Comparison of ENCODE assay signal across 19 cellular contexts in genomic region chr16:49498241-49499017, GRCh38.
DNase-seq lines count a peak whose midpoint lies in the region; ATAC-seq, FAIRE-seq and TF ChIP-seq lines count a peak whose summit lies in the region.
"Had no signal": no experiment of that assay in that cellular context is flagged by ENCODE, and none has a peak within 500 bp of the region (broad histone marks: within the 10 kb centered on the region; RNA-seq: fewer than 3 reads in every experiment).

No MANE protein-coding gene starts in this region.

- no peak overlapping the region for H2BK120ac ChIP-seq in mesendoderm (ENCODE audit: low read depth, low read length)

- no peak overlapping the region for H2AK5ac ChIP-seq in mesendoderm (ENCODE audit: low read length)

- no peak for TF ChIP-seq POLR2A in GM12892 (IDR thresholded peaks at IDR 0.05; ENCODE audit: low read depth, low read length)

- no peaks in the 10 kb centered on the region for H3K27me3 ChIP-seq in mesendoderm (ENCODE audit: insufficient read depth, low read length, poor library complexity)
- H3K27me3 ChIP-seq: heart right ventricle had no signal

- no peak overlapping the region for H4K5ac ChIP-seq in mesendoderm (ENCODE audit: low read length)

- no peak overlapping the region for H3K23ac ChIP-seq in mesendoderm (ENCODE audit: low read length)

- WGBS in mesendoderm (ENCODE audit: extremely low coverage, insufficient coverage, low lambda C conversion rate): no CpG with 5 or more reads among the region's 11 CpGs

- peaks cover 3% of the 10 kb centered on the region for H3K4me1 ChIP-seq in mesendoderm (ENCODE audit: control insufficient read depth, low read depth, low read length)
- H3K4me1 ChIP-seq: heart right ventricle had no signal

- DNase-seq in Ammon's horn (ENCODE audit: low spot score): peak; percentile 65
- DNase-seq in GM12892 (ENCODE audit: insufficient read length): no peak
- peak; percentile 96 to 98 for DNase-seq in NCI-H524 (lab: John Stamatoyannopoulos, UW)
- no peak for DNase-seq in mesendoderm
- DNase-seq in stimulated activated CD4-positive, alpha-beta T cell treated with anti-CD3 and anti-CD28 coated beads, Interleukin-1b, Interleukin-23, amount 100 ng/mL, for 48 hours: no peak
- DNase-seq: activated CD4-positive, alpha-beta T cell treated with anti-CD3 and anti-CD28 coated beads, Interleukin-2, amount 50 U/mL, for 48 hours; activated naive CD8-positive, alpha-beta T cell treated with anti-CD3 and anti-CD28 coated beads, Interleukin-2, amount 50 U/mL, for 24 hours; effector CD8-positive, alpha-beta T cell; erythroblast; HCEC 1CT; heart right ventricle; mammary epithelial cell; NCI-H1048; SHP77; T1000 had no signal

- H3K27ac ChIP-seq in mesendoderm (ENCODE audit: low read depth, low read length): no peak overlapping the region
- H3K27ac ChIP-seq: heart right ventricle had no signal

- H3K79me1 ChIP-seq in mesendoderm (ENCODE audit: low read length): no peaks in the 10 kb centered on the region

- no peak overlapping the region for H4K8ac ChIP-seq in mesendoderm (ENCODE audit: low read depth, low read length)

- no peak overlapping the region for H3K27ac Mint-ChIP-seq in activated T-helper 17 cell treated with anti-CD3 and anti-CD28 coated beads, Interleukin-2, amount 50 U/mL, for 72 hours
- H3K27ac Mint-ChIP-seq: activated naive CD8-positive, alpha-beta T cell treated with anti-CD3 and anti-CD28 coated beads, Interleukin-2, amount 50 U/mL, for 24 hours had no signal

- H3K4me1 Mint-ChIP-seq in activated T-helper 17 cell treated with anti-CD3 and anti-CD28 coated beads, Interleukin-2, amount 50 U/mL, for 72 hours: peaks cover 2% of the 10 kb centered on the region

- no peak overlapping the region for H2BK5ac ChIP-seq in mesendoderm (ENCODE audit: low read length)

- no peak overlapping the region for H3K4me2 ChIP-seq in mesendoderm (ENCODE audit: low read length)

- no peak for ATAC-seq in activated T-helper 17 cell treated with anti-CD3 and anti-CD28 coated beads, Interleukin-2, amount 50 U/mL, for 72 hours (replicated peaks)
- no peak for ATAC-seq in HG02763 (IDR thresholded peaks at IDR 0.05; ENCODE audit: unreplicated experiment)
- ATAC-seq in HG03520 (IDR thresholded peaks at IDR 0.05; ENCODE audit: unreplicated experiment): no peak
- ATAC-seq: activated naive CD8-positive, alpha-beta T cell treated with anti-CD3 and anti-CD28 coated beads, Interleukin-2, amount 50 U/mL, for 24 hours; heart right ventricle had no signal

- H3K4me3 ChIP-seq in mesendoderm (ENCODE audit: low read length): no peak overlapping the region
- H3K4me3 ChIP-seq: heart right ventricle had no signal

- no peak overlapping the region for H2BK15ac ChIP-seq in mesendoderm (replicated peaks; ENCODE audit: low read depth)

- no peaks in the 10 kb centered on the region for H3K9me3 Mint-ChIP-seq in activated T-helper 17 cell treated with anti-CD3 and anti-CD28 coated beads, Interleukin-2, amount 50 U/mL, for 72 hours
- H3K9me3 Mint-ChIP-seq: activated naive CD8-positive, alpha-beta T cell treated with anti-CD3 and anti-CD28 coated beads, Interleukin-2, amount 50 U/mL, for 24 hours had no signal

- no peak overlapping the region for H3K18ac ChIP-seq in mesendoderm (ENCODE audit: low read length)

- no peak overlapping the region for H3K9ac ChIP-seq in mesendoderm (ENCODE audit: low read length)

- H3K36me3 ChIP-seq in mesendoderm (ENCODE audit: control insufficient read depth, insufficient read depth, low read length): no peaks in the 10 kb centered on the region
- H3K36me3 ChIP-seq: heart right ventricle had no signal

- peak overlapping the region; percentile 62 for H3K56ac ChIP-seq in mesendoderm (ENCODE audit: low read length)

- FAIRE-seq in GM12892 (lab: Jason Lieb, UNC): peak; percentile 17
- FAIRE-seq: D721Med had no signal

- H3K79me2 ChIP-seq in mesendoderm (ENCODE audit: control insufficient read depth, insufficient read depth, low read length): no peaks in the 10 kb centered on the region

- no peaks in the 10 kb centered on the region for H3K36me3 Mint-ChIP-seq in activated T-helper 17 cell treated with anti-CD3 and anti-CD28 coated beads, Interleukin-2, amount 50 U/mL, for 72 hours (ENCODE audit: low read depth)

- H3K27me3 Mint-ChIP-seq in activated T-helper 17 cell treated with anti-CD3 and anti-CD28 coated beads, Interleukin-2, amount 50 U/mL, for 72 hours: peaks cover 7% of the 10 kb centered on the region
- H3K27me3 Mint-ChIP-seq: activated naive CD8-positive, alpha-beta T cell treated with anti-CD3 and anti-CD28 coated beads, Interleukin-2, amount 50 U/mL, for 24 hours had no signal

- H3K4me3 Mint-ChIP-seq in activated T-helper 17 cell treated with anti-CD3 and anti-CD28 coated beads, Interleukin-2, amount 50 U/mL, for 72 hours: no peak overlapping the region
- H3K4me3 Mint-ChIP-seq: activated naive CD8-positive, alpha-beta T cell treated with anti-CD3 and anti-CD28 coated beads, Interleukin-2, amount 50 U/mL, for 24 hours had no signal

- no peak overlapping the region for H3K4ac ChIP-seq in mesendoderm (ENCODE audit: low read depth, low read length)

Comparison
In these comparisons a context has a peak if more than half of its experiments do, and no peak if none do; other contexts are left out.
1. DNase-seq: peak in Ammon's horn (single experiment) and NCI-H524 (2 of 2); none in GM12892 (single experiment), mesendoderm (single experiment) and stimulated activated CD4-positive, alpha-beta T cell treated with anti-CD3 and anti-CD28 coated beads, Interleukin-1b, Interleukin-23, amount 100 ng/mL, for 48 hours (single experiment).